ENCODE assay signal across 24 cellular contexts in the genomic region with DNA sequence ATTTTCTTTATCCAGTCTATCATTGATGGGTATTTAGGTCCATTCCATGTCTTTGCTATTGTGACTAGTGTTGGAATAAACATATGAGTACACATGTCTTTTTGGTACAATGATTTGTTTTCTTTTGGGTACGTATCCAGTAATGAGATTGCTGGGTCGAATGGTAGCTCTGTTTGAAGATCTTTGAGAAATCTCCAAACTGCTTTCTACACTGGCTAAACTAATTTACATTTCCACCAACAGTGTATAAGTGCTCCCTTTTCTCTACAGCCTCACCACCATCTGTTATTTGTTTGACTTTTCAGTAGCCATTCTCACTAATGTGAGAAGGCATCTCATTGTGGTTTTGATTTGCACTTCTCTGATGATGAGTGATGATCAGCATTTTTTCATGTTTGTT.
"Had no signal": no experiment of that assay in that cellular context is flagged by ENCODE, and none has a peak within 500 bp of the region (broad histone marks: within the 10 kb centered on the region; RNA-seq: fewer than 3 reads in every experiment).

No MANE protein-coding gene starts in this region.

- H3K27me3 ChIP-seq: right lobe of liver, spleen, testis, tibial nerve, upper lobe of right lung had no signal

- H3K27ac ChIP-seq: parathyroid adenoma, prostate gland, right lobe of liver, spleen, testis, tibial nerve, upper lobe of right lung had no signal

- ATAC-seq: esophagus mucosa; right lobe of liver; stimulated activated memory B cell treated with anti-CD40 and anti-IgM and Interleukin-4, amounts not matched to agents 10 μg/mL and 1 μg/mL and 100 μg/mL, for 72 hours; upper lobe of right lung had no signal

- H3K4me3 ChIP-seq: prostate gland, right lobe of liver, spleen, testis, tibial nerve, upper lobe of right lung had no signal

- H3K4me1 ChIP-seq: parathyroid adenoma, prostate gland, right lobe of liver, spleen, testis, tibial nerve, upper lobe of right lung had no signal

- H3K4me3 Mint-ChIP-seq: naive B cell; nephron; stimulated activated memory B cell treated with anti-CD40 and anti-IgM and Interleukin-4, amounts not matched to agents 10 μg/mL and 1 μg/mL and 100 μg/mL, for 72 hours; stimulated activated naive CD8-positive, alpha-beta T cell treated with anti-CD3 and anti-CD28 coated beads, Interleukin-15, Interleukin-2, amounts not matched to agents 100 ng/mL and 50 ng/mL, for 24 hours had no signal

- DNase-seq: effector memory CD4-positive, alpha-beta T cell; foreskin melanocyte; head of caudate nucleus; hippocampal formation; kidney glomerular epithelial cell; mesendoderm; naive B cell; occipital lobe; right lobe of liver; spleen; stimulated activated CD4-positive, alpha-beta T cell treated with anti-CD3 and anti-CD28 coated beads, Interleukin-15, amount 100 ng/mL, for 24 hours; stimulated activated CD4-positive, alpha-beta T cell treated with anti-CD3 and anti-CD28 coated beads, Interleukin-1b, Interleukin-23, amount 100 ng/mL, for 48 hours; stimulated activated CD4-positive, alpha-beta T cell treated with anti-CD3 and anti-CD28 coated beads, Interleukin-4, amount 100 ng/mL, for 24 hours; testis; upper lobe of right lung had no signal

- FAIRE-seq: endometrium, islet of Langerhans had no signal

- H3K36me3 ChIP-seq: prostate gland, right lobe of liver, spleen, tibial nerve, upper lobe of right lung had no signal

- H3K27ac Mint-ChIP-seq: naive B cell; nephron; stimulated activated memory B cell treated with anti-CD40 and anti-IgM and Interleukin-4, amounts not matched to agents 10 μg/mL and 1 μg/mL and 100 μg/mL, for 72 hours; stimulated activated naive CD8-positive, alpha-beta T cell treated with anti-CD3 and anti-CD28 coated beads, Interleukin-15, Interleukin-2, amounts not matched to agents 100 ng/mL and 50 ng/mL, for 24 hours had no signal

- H3K9me3 Mint-ChIP-seq: naive B cell; nephron; stimulated activated memory B cell treated with anti-CD40 and anti-IgM and Interleukin-4, amounts not matched to agents 10 μg/mL and 1 μg/mL and 100 μg/mL, for 72 hours; stimulated activated naive CD8-positive, alpha-beta T cell treated with anti-CD3 and anti-CD28 coated beads, Interleukin-15, Interleukin-2, amounts not matched to agents 100 ng/mL and 50 ng/mL, for 24 hours had no signal

- H3K4me1 Mint-ChIP-seq: naive B cell; stimulated activated memory B cell treated with anti-CD40 and anti-IgM and Interleukin-4, amounts not matched to agents 10 μg/mL and 1 μg/mL and 100 μg/mL, for 72 hours had no signal

- H3K9me3 ChIP-seq: prostate gland, right lobe of liver, spleen, testis, tibial nerve, upper lobe of right lung had no signal
